15 cellular contexts compared by ENCODE assay signal in genomic region chr11:114140826-114141225, GRCh38.
A peak's percentile ranks its signal among the peaks of the same experiment; 100 is the strongest.
DNase-seq lines count a peak whose midpoint lies in the region; ATAC-seq and TF ChIP-seq lines count a peak whose summit lies in the region.
"Had no signal": no experiment of that assay in that cellular context is flagged by ENCODE, and none has a peak within 500 bp of the region (broad histone marks: within the 10 kb centered on the region; RNA-seq: fewer than 3 reads in every experiment).

No MANE protein-coding gene starts in this region.

- DNase-seq in esophagus squamous epithelium (lab: John Stamatoyannopoulos, UW), result no peak
- DNase-seq in stomach, result no peak
- no peak for DNase-seq in Peyer's patch
- DNase-seq in activated CD8-positive, alpha-beta memory T cell treated with anti-CD3 and anti-CD28 coated beads for 24 hours, result no peak
- DNase-seq in Caco-2, result no peak
- DNase-seq: DMS 273 treated with DMSO at 0.1 percent for 48 hours; H7; MM.1S; NCI-H1105 treated with DMSO at 0.1 percent for 48 hours; NCI-H187; NCI-H69; NK-92 treated with Interleukin-12 subunit alpha and Interleukin-12 subunit beta, amount 100 ng/mL, for 24 hours had no signal

- intact Hi-C loops in esophagus squamous epithelium (cut with DNase I) (no loop called here), stomach (cut with DNase I; ENCODE audit: low total_unique reads) (no loop called here), Caco-2 (cut with micrococcal nuclease; ENCODE audit: unreplicated experiment) (no loop called here)

- no peaks in the 10 kb centered on the region for H3K9me3 Mint-ChIP-seq in Caco-2 (ENCODE audit: unreplicated experiment)

- TF ChIP-seq POLR2A in esophagus squamous epithelium (IDR thresholded peaks at IDR 0.05) (no peak), stomach (IDR thresholded peaks at IDR 0.05) (no peak), Peyer's patch (IDR thresholded peaks at IDR 0.05) (no peak)

- no peaks in the 10 kb centered on the region for H3K27me3 Mint-ChIP-seq in Caco-2 (ENCODE audit: insufficient read depth, unreplicated experiment)

- H3K27ac Mint-ChIP-seq in Caco-2 (ENCODE audit: unreplicated experiment), result no peak overlapping the region

- ATAC-seq in GM21737 (IDR thresholded peaks at IDR 0.05; ENCODE audit: unreplicated experiment), result no peak

- peaks cover 6% of the 10 kb centered on the region for H3K36me3 Mint-ChIP-seq in Caco-2 (ENCODE audit: insufficient read depth, unreplicated experiment)

- H3K36me3 ChIP-seq in HEK293 (ENCODE audit: control insufficient read depth in 2 of 2, insufficient read depth in 1 of 2, low read length in 2 of 2) (no peaks in the 10 kb centered on the region), esophagus squamous epithelium (peaks cover 0 to 35% (median 0%) of the 10 kb centered on the region in 3 donors), stomach (peaks cover 8 to 29% (median 25%) of the 10 kb centered on the region in 4 donors), Peyer's patch (peaks cover 0 to 10% (median 0%) of the 10 kb centered on the region in 3 donors), Caco-2 (ENCODE audit: control insufficient read depth, insufficient read depth, low read length) (no peaks in the 10 kb centered on the region)

- H3K9me3 ChIP-seq in HEK293 (ENCODE audit: control insufficient read depth, insufficient read depth, low read depth, low read length), result no peaks in the 10 kb centered on the region
- no peaks in the 10 kb centered on the region for H3K9me3 ChIP-seq in esophagus squamous epithelium
- H3K9me3 ChIP-seq in stomach, result no peaks in the 10 kb centered on the region
- H3K9me3 ChIP-seq in Peyer's patch, result no peaks in the 10 kb centered on the region
- no peaks in the 10 kb centered on the region for H3K9me3 ChIP-seq in Caco-2

- H3K4me1 ChIP-seq in HEK293 (ENCODE audit: control insufficient read depth, insufficient read depth, low read length) (peaks cover 6% of the 10 kb centered on the region; the same call in 1 of the 2 replicates), esophagus squamous epithelium (peaks cover 27 to 98% (median 74%) of the 10 kb centered on the region in 3 donors), stomach (peaks cover 72 to 100% (median 89%) of the 10 kb centered on the region in 4 donors), Peyer's patch (peaks cover 0 to 51% (median 5%) of the 10 kb centered on the region in 4 donors), Caco-2 (no peaks in the 10 kb centered on the region)

- H3K27me3 ChIP-seq in esophagus squamous epithelium (no peaks in the 10 kb centered on the region), stomach (no peaks in the 10 kb centered on the region), Peyer's patch (no peaks in the 10 kb centered on the region), Caco-2 (replicated peaks; ENCODE audit: control insufficient read depth, insufficient read depth, low read length) (no peaks in the 10 kb centered on the region)

- no peak for TF ChIP-seq CTCF in 22Rv1 (IDR thresholded peaks at IDR 0.05)
- no peak for TF ChIP-seq CTCF in HEK293 (tag by site-specific recombination; IDR thresholded peaks at IDR 0.05)
- no peak for TF ChIP-seq CTCF in esophagus squamous epithelium (IDR thresholded peaks at IDR 0.05)
- TF ChIP-seq CTCF in stomach (IDR thresholded peaks at IDR 0.05), result no peak
- no peak for TF ChIP-seq CTCF in Peyer's patch (IDR thresholded peaks at IDR 0.05)
- no peak for TF ChIP-seq CTCF in Caco-2 (IDR thresholded peaks at IDR 0.05; ENCODE audit: insufficient read depth in 1 of 2, low read depth in 1 of 2, low read length in 1 of 2, severe bottlenecking in 1 of 2, unreplicated experiment in 1 of 2)

- POLR2A ChIA-PET in HEK293 (lab: Yijun Ruan, JAX) (no interaction called here), Caco-2 (lab: Charles Lee) (no interaction called here)

- WGBS in esophagus squamous epithelium, 2 donors, result 72 to 98% methylated on average over 11 to 13 of the region's 13 CpGs
- 85 to 98% (median 95%) methylated on average over 13 of the region's 13 CpGs for WGBS in stomach, 5 donors

- no peak for TF ChIP-seq EP300 in stomach (IDR thresholded peaks at IDR 0.05)

- no peak overlapping the region for H3K4me3 Mint-ChIP-seq in Caco-2 (ENCODE audit: unreplicated experiment)

- H3K27ac ChIP-seq in 22Rv1 (peak overlapping the region; percentile 26; the same call in 1 of the 2 replicates), HEK293 (ENCODE audit: extremely low read depth, low read depth, low read length) (no peak overlapping the region), esophagus squamous epithelium (peak overlapping the region in 3 of 4 donors; percentile 79 to 99 (median 96)), stomach (peak overlapping the region in 4 of 5 donors; percentile 68 to 99 (median 83)), Peyer's patch (no peak overlapping the region)

- no peak overlapping the region for H3K4me3 ChIP-seq in HEK293 (ENCODE audit: low read depth, low read length)
- no peak overlapping the region for H3K4me3 ChIP-seq in esophagus squamous epithelium
- H3K4me3 ChIP-seq in stomach, result no peak overlapping the region
- H3K4me3 ChIP-seq in Peyer's patch, result no peak overlapping the region
- H3K4me3 ChIP-seq in Caco-2 (ENCODE audit: low read depth, low read length), result no peak overlapping the region

- no TSS peak for BruUV-seq in Caco-2 (replicated peaks; lab: Mats Ljungman, UMichigan)

- peaks cover 19% of the 10 kb centered on the region for H3K4me1 Mint-ChIP-seq in Caco-2 (ENCODE audit: low read depth, unreplicated experiment)

- CTCF ChIA-PET in HEK293 (lab: Yijun Ruan, JAX), result no interaction called here
- CTCF ChIA-PET in Caco-2 (lab: Charles Lee), result no interaction called here

TF ChIP-seq in HEK293, 187 proteins besides CTCF, POLR2A, EP300 and RAD21:
- TF ChIP-seq EGR2 (tag by site-specific recombination; IDR thresholded peaks at IDR 0.05; ENCODE audit: low read depth), result peak; percentile 86
- peak; percentile 85 for TF ChIP-seq ZFHX2 (tag by site-specific recombination; conservative IDR thresholded peaks at IDR 0.05)
- no peak for TF ChIP-seq ZNF596 (tag by site-specific recombination; IDR thresholded peaks at IDR 0.05)
- no peak for TF ChIP-seq ZNF707 (tag by site-specific recombination; IDR thresholded peaks at IDR 0.05)
- TF ChIP-seq ZNF112 (tag by site-specific recombination; IDR thresholded peaks at IDR 0.05), result no peak
- no peak for TF ChIP-seq ZNF350 (tag by site-specific recombination; IDR thresholded peaks at IDR 0.05)
- no peak for TF ChIP-seq TCF7L2 (IDR thresholded peaks at IDR 0.05; ENCODE audit: borderline replicate concordance, low read depth, low read length)

Comparison
In these comparisons a context has a peak if more than half of its experiments do, and no peak if none do; other contexts are left out.
1. H3K27ac ChIP-seq: peak in 22Rv1 (single experiment), esophagus squamous epithelium (3 of 4) and stomach (4 of 5); none in HEK293 (single experiment) and Peyer's patch (0 of 4).